19 cellular contexts compared by ENCODE assay signal in the genomic region with DNA sequence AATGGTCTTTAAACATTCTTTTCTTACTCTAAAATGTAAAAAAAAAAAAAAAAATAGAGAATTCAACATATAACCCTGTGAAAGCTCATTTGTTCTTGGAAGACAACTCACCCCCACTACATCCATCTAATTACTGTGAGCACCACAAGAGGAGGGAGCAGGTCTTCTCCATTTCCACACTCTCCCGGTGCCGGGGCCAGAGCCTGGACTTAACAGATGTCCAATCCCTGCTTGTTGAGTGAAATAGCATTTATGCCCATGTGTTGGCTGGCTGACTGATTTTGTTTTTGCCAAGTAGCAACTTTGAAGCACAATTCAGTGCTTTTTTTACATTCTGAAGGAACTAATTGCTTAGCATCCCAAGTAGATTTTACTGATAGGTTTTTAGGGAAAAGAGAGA. TPM values are rescaled to one million over a fixed set of nuclear protein-coding genes. Genes with fewer than 3 reads are reported as not detected.
DNase-seq lines count a peak whose midpoint lies in the region; ATAC-seq and TF ChIP-seq lines count a peak whose summit lies in the region.
"Had no signal": no experiment of that assay in that cellular context is flagged by ENCODE, and none has a peak within 500 bp of the region (broad histone marks: within the 10 kb centered on the region; RNA-seq: fewer than 3 reads in every experiment).

No MANE protein-coding gene starts in this region.

- peak overlapping the region; percentile 16; the same call in 1 of the 2 replicates for H2AK5ac ChIP-seq in IMR-90 (ENCODE audit: low read depth, low read length)

- DNase-seq in AG10803 (ENCODE audit: low read depth) (peak; percentile 63), IMR-90 (no peak), astrocyte of the cerebellum (ENCODE audit: low read depth) (peak; percentile 22), fibroblast of pulmonary artery (ENCODE audit: low read depth) (peak; percentile 5), thyroid gland (no peak), head of caudate nucleus (no peak)
- DNase-seq: CD8-positive, alpha-beta memory T cell; DMS153; HFFc6; KG1; MG63; NCI-H1105; NCI-H1694 treated with DMSO at 0.1 percent for 48 hours; NCI-H774; Peyer's patch; SJCRH30 had no signal

- TF ChIP-seq CTCF in AG10803 (conservative IDR thresholded peaks at IDR 0.05; ENCODE audit: low read length), result no peak
- TF ChIP-seq CTCF in IMR-90 (conservative IDR thresholded peaks at IDR 0.05; ENCODE audit: low read depth, low read length), result no peak
- no peak for TF ChIP-seq CTCF in astrocyte of the cerebellum (IDR thresholded peaks at IDR 0.05; ENCODE audit: low read depth, low read length, missing control alignments)
- no peak for TF ChIP-seq CTCF in fibroblast of pulmonary artery (IDR thresholded peaks at IDR 0.05; ENCODE audit: low read length, missing control alignments)
- TF ChIP-seq CTCF in thyroid gland (IDR thresholded peaks at IDR 0.05), result no peak

- no peak overlapping the region for H3K23ac ChIP-seq in IMR-90 (ENCODE audit: low read depth, low read length)

- no peak overlapping the region for H2AK9ac ChIP-seq in IMR-90 (replicated peaks; ENCODE audit: low read depth, low read length, poor library complexity)

- no peaks in the 10 kb centered on the region for H3K79me1 ChIP-seq in IMR-90 (ENCODE audit: low read depth in 1 of 2, low read length in 2 of 2)

- dilution Hi-C loops in IMR-90 (cut with HindIII; ENCODE audit: low sequenced_read_pairs, unreplicated experiment), result no loop called here

- H3K4me1 ChIP-seq in IMR-90 (ENCODE audit: control insufficient read depth, insufficient read depth, low read length), result peaks cover 5% of the 10 kb centered on the region; the same call in 1 of the 2 replicates
- no peaks in the 10 kb centered on the region for H3K4me1 ChIP-seq in thyroid gland
- H3K4me1 ChIP-seq: Peyer's patch, SJCRH30 had no signal

- H3K18ac ChIP-seq in IMR-90 (ENCODE audit: low read depth, low read length), result no peak overlapping the region

- H2AFZ ChIP-seq in IMR-90 (replicated peaks; ENCODE audit: low read length, poor library complexity), result no peak overlapping the region

- H3K36me3 ChIP-seq in IMR-90 (ENCODE audit: control insufficient read depth, insufficient read depth, low read length) (no peaks in the 10 kb centered on the region), thyroid gland (no peaks in the 10 kb centered on the region)
- H3K36me3 ChIP-seq: MG63, Peyer's patch, SJCRH30 had no signal

- H4K8ac ChIP-seq in IMR-90 (ENCODE audit: low read depth in 2 of 2, low read length in 2 of 2), result no peak overlapping the region

- H3K56ac ChIP-seq in IMR-90 (ENCODE audit: extremely low read depth, insufficient read depth, low read length), result no peak overlapping the region

- no CpG with 5 or more reads among the region's 2 CpGs for WGBS in IMR-90 (ENCODE audit: extremely low coverage in 2 of 2, insufficient read length in 1 of 2), 2 experiments
- WGBS in thyroid gland, 2 donors, result 71 to 75% methylated on average over 2 of the region's 2 CpGs

- TF ChIP-seq POLR2A in IMR-90 (IDR thresholded peaks at IDR 0.05; ENCODE audit: low read depth, low read length) (no peak), thyroid gland (IDR thresholded peaks at IDR 0.05) (no peak)

- H2BK15ac ChIP-seq in IMR-90 (ENCODE audit: low read depth, low read length), result no peak overlapping the region

- in situ Hi-C loops in IMR-90 (cut with MboI; ENCODE audit: low sequenced_read_pairs), result no loop called here
- in situ Hi-C loops in astrocyte of the cerebellum (cut with HindIII; ENCODE audit: low sequenced_read_pairs), result no loop called here

- TF ChIP-seq RAD21 in IMR-90 (IDR thresholded peaks at IDR 0.05; ENCODE audit: low read length), result no peak

- no peak overlapping the region for H4K5ac ChIP-seq in IMR-90 (ENCODE audit: low read depth, low read length)

- no peak overlapping the region for H3K14ac ChIP-seq in IMR-90 (replicated peaks; ENCODE audit: low read depth, low read length)

- H3K27me3 ChIP-seq in IMR-90 (ENCODE audit: control insufficient read depth, insufficient read depth, low read length) (peaks cover 50% of the 10 kb centered on the region), thyroid gland (no peaks in the 10 kb centered on the region)
- H3K27me3 ChIP-seq: MG63, Peyer's patch, SJCRH30 had no signal

- H3K4me2 ChIP-seq in IMR-90 (ENCODE audit: low read depth, low read length), result no peak overlapping the region

- ATAC-seq in IMR-90 (ENCODE audit: low read depth), result no peak
- no peak for ATAC-seq in HG02973 (IDR thresholded peaks at IDR 0.05; ENCODE audit: unreplicated experiment)
- no peak for ATAC-seq in HG03095 (IDR thresholded peaks at IDR 0.05; ENCODE audit: unreplicated experiment)

- no peak overlapping the region for H3K4ac ChIP-seq in IMR-90 (ENCODE audit: low read depth, low read length)

- intact Hi-C loops in IMR-90 (cut with micrococcal nuclease) (loop anchor here (2.0 kb wide), 2 partner anchors 17 to 25 kb away; no protein-coding TSS in a partner anchor), thyroid gland (cut with DNase I) (no loop called here), head of caudate nucleus (cut with DNase I) (no loop called here)

- H3K9ac ChIP-seq in IMR-90 (ENCODE audit: low read depth, low read length), result no peak overlapping the region

- no peak overlapping the region for H2BK5ac ChIP-seq in IMR-90 (ENCODE audit: low read depth, low read length, poor library complexity, severe bottlenecking)

- CTCF ChIA-PET in IMR-90 (lab: Yijun Ruan, JAX), result no interaction called here

- H3K9me3 ChIP-seq in IMR-90 (ENCODE audit: control insufficient read depth, insufficient read depth, low read length) (no peaks in the 10 kb centered on the region; the same call in 1 of the 2 replicates), thyroid gland (no peaks in the 10 kb centered on the region)
- H3K9me3 ChIP-seq: MG63, Peyer's patch, SJCRH30 had no signal

- H3K4me3 ChIP-seq in AG10803 (ENCODE audit: low read length) (no peak overlapping the region), IMR-90 (ENCODE audit: insufficient read depth, low read depth, low read length) (no peak overlapping the region), astrocyte of the cerebellum (ENCODE audit: low read depth, low read length) (no peak overlapping the region), fibroblast of pulmonary artery (replicated peaks; ENCODE audit: low read depth, low read length) (no peak overlapping the region), thyroid gland (replicated peaks in 1 of 3) (no peak overlapping the region)
- H3K4me3 ChIP-seq: MG63, Peyer's patch, SJCRH30 had no signal

- no TSS peak for BruUV-seq in IMR-90 (replicated peaks; lab: Mats Ljungman, UMichigan)

- peaks cover 3% of the 10 kb centered on the region; the same call in 1 of the 2 replicates for H3K9me1 ChIP-seq in IMR-90 (ENCODE audit: insufficient read depth, low read length)

- no peak overlapping the region for H2BK120ac ChIP-seq in IMR-90 (ENCODE audit: low read depth, low read length)

- H3K27ac ChIP-seq in IMR-90 (ENCODE audit: insufficient read depth, low read length) (no peak overlapping the region), thyroid gland (no peak overlapping the region)
- H3K27ac ChIP-seq: Peyer's patch, SJCRH30 had no signal

- POLR2A ChIA-PET in IMR-90 (lab: Charles Lee; ENCODE audit: unreplicated experiment), result no interaction called here

- H4K91ac ChIP-seq in IMR-90 (ENCODE audit: insufficient read depth, low read depth, low read length), result no peak overlapping the region

- H2BK20ac ChIP-seq in IMR-90 (ENCODE audit: low read depth, low read length), result no peak overlapping the region

- no peaks in the 10 kb centered on the region for H4K20me1 ChIP-seq in IMR-90 (ENCODE audit: insufficient read depth, low read length)

TF ChIP-seq in IMR-90, 13 proteins besides CTCF, POLR2A, EP300 and RAD21:
- TF ChIP-seq CHD1 (IDR thresholded peaks at IDR 0.05; ENCODE audit: low read depth, low read length) (no peak), FOS (IDR thresholded peaks at IDR 0.05; ENCODE audit: low read depth, low read length) (no peak), MAZ (IDR thresholded peaks at IDR 0.05; ENCODE audit: borderline replicate concordance, low read depth, low read length) (no peak), RCOR1 (IDR thresholded peaks at IDR 0.05; ENCODE audit: insufficient replicate concordance, low read length) (no peak), NFE2L2 (IDR thresholded peaks at IDR 0.05; ENCODE audit: low read depth, low read length) (no peak), BHLHE40 (IDR thresholded peaks at IDR 0.05; ENCODE audit: low read depth, low read length) (no peak), MAFK (IDR thresholded peaks at IDR 0.05; ENCODE audit: low read depth, low read length) (no peak), SMC3 (IDR thresholded peaks at IDR 0.05; ENCODE audit: low read depth, low read length) (no peak), CEBPB (IDR thresholded peaks at IDR 0.05; ENCODE audit: low read depth, low read length) (no peak), MXI1 (IDR thresholded peaks at IDR 0.05; ENCODE audit: borderline replicate concordance, low read depth, low read length) (no peak), RFX5 (IDR thresholded peaks at IDR 0.05; ENCODE audit: low read depth, low read length) (no peak)
- TF ChIP-seq, protein P1, sequence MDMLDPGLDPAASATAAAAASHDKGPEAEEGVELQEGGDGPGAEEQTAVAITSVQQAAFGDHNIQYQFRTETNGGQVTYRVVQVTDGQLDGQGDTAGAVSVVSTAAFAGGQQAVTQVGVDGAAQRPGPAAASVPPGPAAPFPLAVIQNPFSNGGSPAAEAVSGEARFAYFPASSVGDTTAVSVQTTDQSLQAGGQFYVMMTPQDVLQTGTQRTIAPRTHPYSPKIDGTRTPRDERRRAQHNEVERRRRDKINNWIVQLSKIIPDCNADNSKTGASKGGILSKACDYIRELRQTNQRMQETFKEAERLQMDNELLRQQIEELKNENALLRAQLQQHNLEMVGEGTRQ (IDR thresholded peaks at IDR 0.05; ENCODE audit: low read depth, low read length), result no peak
- TF ChIP-seq, protein P2, sequence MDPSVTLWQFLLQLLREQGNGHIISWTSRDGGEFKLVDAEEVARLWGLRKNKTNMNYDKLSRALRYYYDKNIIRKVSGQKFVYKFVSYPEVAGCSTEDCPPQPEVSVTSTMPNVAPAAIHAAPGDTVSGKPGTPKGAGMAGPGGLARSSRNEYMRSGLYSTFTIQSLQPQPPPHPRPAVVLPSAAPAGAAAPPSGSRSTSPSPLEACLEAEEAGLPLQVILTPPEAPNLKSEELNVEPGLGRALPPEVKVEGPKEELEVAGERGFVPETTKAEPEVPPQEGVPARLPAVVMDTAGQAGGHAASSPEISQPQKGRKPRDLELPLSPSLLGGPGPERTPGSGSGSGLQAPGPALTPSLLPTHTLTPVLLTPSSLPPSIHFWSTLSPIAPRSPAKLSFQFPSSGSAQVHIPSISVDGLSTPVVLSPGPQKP (IDR thresholded peaks at IDR 0.05; ENCODE audit: borderline replicate concordance, low read depth, low read length), result no peak

RNA-seq across cellular contexts. Expression of gene FGFBP1, which starts 43.0 kb away (rescaled TPM):
- total RNA-seq in IMR-90 (2012; rRNA removed) (under 0.01 TPM in 1 of 2 replicates, not detected in the other), thyroid gland (1 to 10 TPM in 1 of 4 donors, under 1 TPM in 2, not detected in 1; 0.22 to 2.3 (median 0.44) TPM)
- polyA plus RNA-seq in IMR-90 (2012; rRNA removed), result not detected in 2 replicates
- not detected in 2 replicates for polyA plus RNA-seq in IMR-90 (2012; cell fraction: cytosol; rRNA removed)
- polyA plus RNA-seq in IMR-90 (2012; cell fraction: nucleus; rRNA removed; ENCODE audit: low replicate concordance), result not detected in 2 replicates
- total RNA-seq: CD8-positive, alpha-beta memory T cell; HFFc6; SJCRH30 had no signal
- polyA plus RNA-seq: BJ; CD8-positive, alpha-beta memory T cell had no signal

Comparison
In these comparisons a context has a peak if more than half of its experiments do, and no peak if none do; other contexts are left out.
1. DNase-seq: peak in AG10803 (single experiment), astrocyte of the cerebellum (single experiment) and fibroblast of pulmonary artery (single experiment); none in IMR-90 (single experiment), thyroid gland (0 of 2) and head of caudate nucleus (0 of 42).